Comparison of ENCODE assay signal across 1 cellular context in genomic region chr5:160477266-160477970, GRCh38.
A peak's percentile ranks its signal among the peaks of the same experiment; 100 is the strongest.
TF ChIP-seq lines count a peak whose summit lies in the region.

No MANE protein-coding gene starts in this region.

TF ChIP-seq in SK-N-SH, 30 proteins besides CTCF, POLR2A, EP300 and RAD21 (continued from another document):
- TF ChIP-seq PBX3 (IDR thresholded peaks at IDR 0.05) (peak; percentile 8; the same call in 1 of the 2 replicates), FOXJ3 (CRISPR knock-in tag; IDR thresholded peaks at IDR 0.05) (no peak), RXRA (IDR thresholded peaks at IDR 0.05; ENCODE audit: borderline replicate concordance, low read depth) (no peak)
TF ChIP-seq in SK-N-SH: peak in this region for 5.
